In genomic region chr20:19791887-19792286, GRCh38 we compare ENCODE assay signal across 21 cellular contexts.
"Had no signal": no experiment of that assay in that cellular context is flagged by ENCODE, and none has a peak within 500 bp of the region (broad histone marks: within the 10 kb centered on the region; RNA-seq: fewer than 3 reads in every experiment).

No MANE protein-coding gene starts in this region.

- H3K4me3 ChIP-seq: MG63, SJSA1, SK-N-MC had no signal

- H3K9me3 ChIP-seq: MG63 had no signal

- ATAC-seq: Right ventricle myocardium inferior had no signal

- H3K27ac ChIP-seq: SJSA1, SK-N-MC had no signal

- H3K27me3 ChIP-seq: MG63, SJSA1 had no signal

- H3K36me3 ChIP-seq: MG63, SJSA1 had no signal

- DNase-seq: Karpas-422, KG1, MG63, NCI-H1092, NCI-H1105 treated with DMSO at 0.1 percent for 48 hours, NCI-H1417 treated with DMSO at 0.1 percent for 48 hours, NCI-H146, NCI-H1694 treated with DMSO at 0.1 percent for 48 hours, NCI-H1930, NCI-H2081, NCI-H2107, NCI-H226, NCI-H446, NCI-H510A, NCI-H524 treated with DMSO at 0.1 percent for 48 hours, NCI-H69, NCI-H774, SIG-M5 had no signal
